ENCODE assay signal across 15 cellular contexts in the genomic region with DNA sequence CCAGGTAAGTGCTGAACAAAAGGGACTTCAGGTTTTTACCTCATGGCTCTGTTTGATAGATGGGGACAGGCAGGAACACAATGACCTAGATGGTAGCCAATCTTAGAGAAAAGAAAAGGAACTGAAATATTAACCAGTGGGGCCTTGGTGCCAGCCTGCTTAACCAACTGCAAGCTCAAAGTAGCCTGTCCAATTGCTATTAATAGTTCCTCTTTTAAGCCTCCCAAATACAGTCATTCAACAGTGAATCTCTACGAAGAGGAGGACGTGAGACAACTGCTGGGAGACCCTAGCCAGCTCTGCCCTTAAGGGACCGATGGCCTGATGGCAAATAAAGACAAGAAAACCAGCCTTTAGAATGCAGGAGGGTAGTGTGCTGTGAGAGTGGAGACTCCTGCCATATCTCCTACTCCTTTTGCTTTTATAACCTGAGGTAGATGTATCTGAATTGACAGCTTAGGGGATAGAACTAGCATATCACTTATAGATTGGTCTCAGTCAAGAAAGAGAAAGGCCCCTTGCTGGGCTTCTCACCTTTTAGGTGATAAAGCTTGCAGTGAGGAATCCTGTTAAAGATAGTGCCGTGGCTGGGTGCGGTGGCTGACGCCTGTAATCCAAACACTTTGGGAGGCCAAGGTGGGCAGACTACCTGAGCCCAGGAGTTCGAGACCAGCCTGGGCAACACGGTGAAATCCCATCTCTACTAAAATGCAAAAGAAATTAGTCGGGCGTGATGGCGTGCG. TPM values are rescaled to one million over a fixed set of nuclear protein-coding genes. Genes with fewer than 3 reads are reported as not detected.
DNase-seq lines count a peak whose midpoint lies in the region; ATAC-seq lines count a peak whose summit lies in the region.
"Had no signal": no experiment of that assay in that cellular context is flagged by ENCODE, and none has a peak within 500 bp of the region (broad histone marks: within the 10 kb centered on the region; RNA-seq: fewer than 3 reads in every experiment).

No MANE protein-coding gene starts in this region.

- intact Hi-C loops in head of caudate nucleus (cut with DNase I): no loop called here

- peak overlapping the region; percentile 91 for H3K27ac ChIP-seq in skeletal muscle tissue (ENCODE audit: low read depth, low read length)
- H3K27ac ChIP-seq: stomach had no signal

- H3K4me1 ChIP-seq in skeletal muscle tissue (ENCODE audit: control insufficient read depth in 3 of 3, insufficient read depth in 3 of 3, low read length in 3 of 3): peaks cover 27 to 58% (median 48%) of the 10 kb centered on the region in 3 donors

- ATAC-seq in GM18868 (IDR thresholded peaks at IDR 0.05; ENCODE audit: unreplicated experiment) (peak; percentile 54), HG03565 (IDR thresholded peaks at IDR 0.05; ENCODE audit: unreplicated experiment) (no peak), GM19455 (IDR thresholded peaks at IDR 0.05; ENCODE audit: unreplicated experiment) (no peak)

- H3K9me3 ChIP-seq in skeletal muscle tissue (ENCODE audit: control insufficient read depth in 3 of 3, low read length in 3 of 3): no peaks in the 10 kb centered on the region
- H3K9me3 ChIP-seq: MG63, stomach had no signal

- H3K4me3 ChIP-seq in skeletal muscle tissue (ENCODE audit: low read length in 3 of 3): peak overlapping the region in 1 of 3 donors; percentile 29
- H3K4me3 ChIP-seq: MG63, smooth muscle cell, stomach had no signal

- peak overlapping the region; percentile 26 to 75 (median 62) for H3K9ac ChIP-seq in skeletal muscle tissue (ENCODE audit: low read depth in 1 of 3, low read length in 3 of 3)

- no peaks in the 10 kb centered on the region for H3K27me3 ChIP-seq in skeletal muscle tissue (ENCODE audit: control insufficient read depth in 3 of 3, insufficient read depth in 3 of 3, low read length in 3 of 3)
- H3K27me3 ChIP-seq: MG63, stomach had no signal

- DNase-seq in NOMO-1 treated with dmso at 0.1 percent for 144 hours (lab: John Stamatoyannopoulos, UW; ENCODE audit: unreplicated experiment) (peak; percentile 62), germinal center (ENCODE audit: low spot score) (peak; percentile 19), head of caudate nucleus (no peak)
- DNase-seq: activated naive CD8-positive, alpha-beta T cell treated with anti-CD3 and anti-CD28 coated beads for 36 hours; activated T-cell treated with anti-CD3 and anti-CD28 coated beads, Interleukin-2, amount 50 U/mL, for 48 hours; MG63; NCI-H2081 treated with DMSO at 0.1 percent for 48 hours; occipital lobe; SHP77 treated with DMSO at 0.1 percent for 48 hours; stomach had no signal

- no peaks in the 10 kb centered on the region for H3K36me3 ChIP-seq in skeletal muscle tissue (ENCODE audit: control insufficient read depth in 3 of 3, insufficient read depth in 3 of 3, low read length in 3 of 3)
- H3K36me3 ChIP-seq: MG63, stomach had no signal

RNA-seq across cellular contexts. Expression of a gene that starts 28.3 kb away (rescaled TPM):
- total RNA-seq in skeletal muscle tissue: 1.6 TPM

RNA-seq across cellular contexts. Expression of a gene that starts 28.7 kb away (rescaled TPM):
- 1.0 TPM for total RNA-seq in skeletal muscle tissue

Comparison
In these comparisons a context has a peak if more than half of its experiments do, and no peak if none do; other contexts are left out.
1. DNase-seq: peak in NOMO-1 treated with dmso at 0.1 percent for 144 hours (single experiment) and germinal center (single experiment); none in head of caudate nucleus (0 of 42).